28 cellular contexts compared by ENCODE assay signal in genomic region chr20:54711061-54711460, GRCh38.
"Had no signal": no experiment of that assay in that cellular context is flagged by ENCODE, and none has a peak within 500 bp of the region (broad histone marks: within the 10 kb centered on the region; RNA-seq: fewer than 3 reads in every experiment).

No MANE protein-coding gene starts in this region.

- H3K4me1 ChIP-seq: esophagus squamous epithelium, gastroesophageal sphincter, heart left ventricle, left lung, lower lobe of right lung had no signal

- H3K4me2 ChIP-seq: hepatocyte had no signal

- FAIRE-seq: colon, endothelial cell of umbilical vein, frontal cortex, kidney had no signal

- H3K9me3 ChIP-seq: esophagus squamous epithelium, gastroesophageal sphincter, left lung, lower lobe of right lung, mucosa of descending colon had no signal

- DNase-seq: dermis blood vessel endothelial cell; dorsolateral prefrontal cortex; effector CD4-positive, alpha-beta T cell; effector memory CD4-positive, alpha-beta T cell; erythroblast; esophagus squamous epithelium; foreskin fibroblast; heart left ventricle; hypothalamus; immature natural killer cell; islet precursor cell; kidney; kidney glomerular epithelial cell; left colon; left lung; left ventricle myocardium superior; lower lobe of right lung; mesenchymal stem cell; mucosa of descending colon; naive B cell had no signal

- ATAC-seq: esophagus mucosa, gastroesophageal sphincter, heart left ventricle, left colon, left lung, left ventricle myocardium superior, lower lobe of right lung, mucosa of descending colon had no signal

- H3K4me3 ChIP-seq: coronary artery, dorsolateral prefrontal cortex, esophagus squamous epithelium, gastroesophageal sphincter, heart left ventricle, hepatocyte, left lung, lower lobe of right lung, mucosa of descending colon had no signal

- H2AFZ ChIP-seq: hepatocyte had no signal

- H3K27me3 ChIP-seq: esophagus squamous epithelium, gastroesophageal sphincter, hepatocyte, left lung had no signal

- H3K79me2 ChIP-seq: hepatocyte had no signal

- H3K27ac ChIP-seq: coronary artery, dorsolateral prefrontal cortex, epithelial cell of prostate, esophagus squamous epithelium, gastroesophageal sphincter, heart left ventricle, hepatocyte, left lung, lower lobe of right lung had no signal

- H3K36me3 ChIP-seq: esophagus squamous epithelium, gastroesophageal sphincter, heart left ventricle, left lung, lower lobe of right lung had no signal
